ENCODE assay signal across 22 cellular contexts in the genomic region with DNA sequence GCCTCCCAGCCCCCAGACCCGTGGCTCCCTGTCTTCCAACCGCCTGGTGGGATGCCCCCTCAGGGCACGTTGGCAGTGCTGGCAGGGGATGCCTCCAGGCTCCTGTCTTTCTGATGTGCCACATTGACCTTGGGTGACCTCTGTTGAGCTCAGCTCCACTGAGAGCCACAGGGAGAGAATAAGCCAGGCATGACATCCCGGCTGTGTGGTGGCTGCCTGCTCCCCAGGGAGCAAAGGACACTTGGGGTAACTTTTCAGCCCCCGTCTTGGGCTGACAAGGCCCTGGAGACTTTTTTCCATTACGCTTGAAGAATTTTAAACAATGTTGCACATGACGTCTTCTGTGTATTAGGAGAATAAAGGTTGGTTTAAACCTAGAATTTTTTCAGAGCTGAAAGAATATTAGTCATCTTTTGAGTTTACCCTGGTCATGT.
DNase-seq lines count a peak whose midpoint lies in the region; ATAC-seq and TF ChIP-seq lines count a peak whose summit lies in the region.
"Had no signal": no experiment of that assay in that cellular context is flagged by ENCODE, and none has a peak within 500 bp of the region (broad histone marks: within the 10 kb centered on the region; RNA-seq: fewer than 3 reads in every experiment).

No MANE protein-coding gene starts in this region.

- H2AFZ ChIP-seq in neuronal stem cell (ENCODE audit: low read length), result no peak overlapping the region

- intact Hi-C loops in A673 (cut with micrococcal nuclease; ENCODE audit: unreplicated experiment) (no loop called here), esophagus muscularis mucosa (cut with DNase I) (no loop called here)

- no peak overlapping the region for H3K4me2 ChIP-seq in neuronal stem cell (ENCODE audit: insufficient read depth, low read length, poor library complexity, severe bottlenecking)

- H3K27me3 ChIP-seq in A673 (replicated peaks; ENCODE audit: insufficient read depth, low read depth, low read length, poor library complexity) (no peaks in the 10 kb centered on the region), esophagus muscularis mucosa (no peaks in the 10 kb centered on the region), neuronal stem cell (ENCODE audit: control insufficient read depth in 3 of 3, insufficient read depth in 3 of 3, low read depth in 1 of 3, low read length in 3 of 3) (no peaks in the 10 kb centered on the region)
- H3K27me3 ChIP-seq: BE2C, SJSA1 had no signal

- H3K9me3 ChIP-seq in A673 (ENCODE audit: low read depth, low read length, poor library complexity, severe bottlenecking) (no peaks in the 10 kb centered on the region), HEK293 (ENCODE audit: control insufficient read depth, insufficient read depth, low read depth, low read length) (no peaks in the 10 kb centered on the region), esophagus muscularis mucosa (no peaks in the 10 kb centered on the region), neuronal stem cell (replicated peaks in 1 of 2; ENCODE audit: control insufficient read depth in 2 of 2, insufficient read depth in 1 of 2, low read depth in 1 of 2, low read length in 2 of 2) (no peaks in the 10 kb centered on the region)
- H3K9me3 ChIP-seq: BE2C, SJSA1 had no signal

- no peak overlapping the region for H3K9ac ChIP-seq in neuronal stem cell (ENCODE audit: low read depth, low read length, poor library complexity)

- H3K79me1 ChIP-seq in neuronal stem cell (ENCODE audit: low read depth, low read length), result no peaks in the 10 kb centered on the region

- no peak for TF ChIP-seq POLR2A in esophagus muscularis mucosa (IDR thresholded peaks at IDR 0.05; ENCODE audit: low read depth)

- TF ChIP-seq EP300 in esophagus muscularis mucosa (IDR thresholded peaks at IDR 0.05), result no peak

- no TSS peak for BruUV-seq in A673 (replicated peaks; lab: Mats Ljungman, UMichigan)

- no peak overlapping the region for H3K4me3 ChIP-seq in A673 (ENCODE audit: low read depth, low read length, poor library complexity, severe bottlenecking)
- H3K4me3 ChIP-seq in HEK293 (ENCODE audit: low read depth, low read length), result no peak overlapping the region
- H3K4me3 ChIP-seq in esophagus muscularis mucosa, result no peak overlapping the region
- H3K4me3 ChIP-seq in neuronal stem cell (ENCODE audit: low read length in 2 of 2), result no peak overlapping the region
- H3K4me3 ChIP-seq: SJSA1 had no signal

- POLR2A ChIA-PET in A673 (lab: Charles Lee; ENCODE audit: low non-redundant PET), result no interaction called here
- POLR2A ChIA-PET in HEK293 (lab: Yijun Ruan, JAX), result no interaction called here

- H2BK12ac ChIP-seq in neuronal stem cell (ENCODE audit: low read length), result no peak overlapping the region

- DNase-seq in A673 (ENCODE audit: low spot score) (no peak), esophagus muscularis mucosa (ENCODE audit: extremely low spot score) (peak; percentile 78), neuronal stem cell (ENCODE audit: low spot score) (no peak)
- DNase-seq in central memory CD4-positive, alpha-beta T cell, result no peak
- DNase-seq in activated CD4-positive, alpha-beta T cell treated with anti-CD3 and anti-CD28 coated beads for 1 hour, result no peak
- DNase-seq: ACHN; BE2C; CD4-positive, CD25-positive, alpha-beta regulatory T cell; DMS53; GDM1; KBM-7; MM.1S; NCI-H2029; NCI-H446; NCI-H524 treated with DMSO at 0.1 percent for 48 hours; NCI-H774; Right ventricle myocardium superior had no signal

- CTCF ChIA-PET in A673 (lab: Charles Lee), result no interaction called here
- CTCF ChIA-PET in HEK293 (lab: Yijun Ruan, JAX), result no interaction called here

- peak overlapping the region; percentile 47 for H2AK5ac ChIP-seq in neuronal stem cell (ENCODE audit: low read depth, low read length)

- no peak overlapping the region for H4K91ac ChIP-seq in neuronal stem cell (ENCODE audit: low read depth, low read length, poor library complexity)

- no peak overlapping the region for H4K8ac ChIP-seq in neuronal stem cell (ENCODE audit: low read depth, low read length)

- WGBS in esophagus muscularis mucosa, result 83% methylated on average over 7 of the region's 7 CpGs
- no CpG with 5 or more reads among the region's 7 CpGs for WGBS in neuronal stem cell (ENCODE audit: extremely low coverage in 2 of 2, insufficient read length in 2 of 2, insufficient replicate concordance in 1 of 2), 2 donors

- no peak overlapping the region for H2BK15ac ChIP-seq in neuronal stem cell (ENCODE audit: low read length)

- no peak overlapping the region for H3K4ac ChIP-seq in neuronal stem cell (ENCODE audit: low read length)

- H2BK5ac ChIP-seq in neuronal stem cell (ENCODE audit: low read length), result no peak overlapping the region

- TF ChIP-seq CTCF in A673 (conservative IDR thresholded peaks at IDR 0.05; ENCODE audit: low read depth, low read length) (no peak), HEK293 (tag by site-specific recombination; IDR thresholded peaks at IDR 0.05) (no peak), esophagus muscularis mucosa (IDR thresholded peaks at IDR 0.05) (no peak)

- no peak overlapping the region for H3K23ac ChIP-seq in neuronal stem cell (ENCODE audit: low read depth, low read length, poor library complexity)

- ATAC-seq in HG02852 (IDR thresholded peaks at IDR 0.05; ENCODE audit: unreplicated experiment) (no peak), esophagus mucosa (no peak)

- H3K36me3 ChIP-seq in A673 (ENCODE audit: insufficient read depth, low read length, poor library complexity, severe bottlenecking) (no peaks in the 10 kb centered on the region), HEK293 (ENCODE audit: control insufficient read depth in 2 of 2, insufficient read depth in 1 of 2, low read length in 2 of 2) (no peaks in the 10 kb centered on the region), esophagus muscularis mucosa (no peaks in the 10 kb centered on the region), neuronal stem cell (replicated peaks in 1 of 2; ENCODE audit: control insufficient read depth in 2 of 2, insufficient read depth in 2 of 2, low read length in 2 of 2) (no peaks in the 10 kb centered on the region)
- H3K36me3 ChIP-seq: BE2C, SJSA1 had no signal

- H3K4me1 ChIP-seq in A673 (ENCODE audit: insufficient read depth, low read length, poor library complexity, severe bottlenecking), result peaks cover 48% of the 10 kb centered on the region
- peaks cover 13% of the 10 kb centered on the region for H3K4me1 ChIP-seq in HEK293 (ENCODE audit: control insufficient read depth, insufficient read depth, low read length)
- H3K4me1 ChIP-seq in esophagus muscularis mucosa, result peaks cover 0 to 12% (median 4%) of the 10 kb centered on the region in 4 donors
- no peaks in the 10 kb centered on the region for H3K4me1 ChIP-seq in neuronal stem cell (ENCODE audit: control insufficient read depth in 2 of 2, insufficient read depth in 1 of 2, low read depth in 1 of 2, low read length in 2 of 2)
- H3K4me1 ChIP-seq: SJSA1 had no signal

- H3K27ac ChIP-seq in A673 (ENCODE audit: low read depth, low read length, poor library complexity, severe bottlenecking) (peak overlapping the region; percentile 85), HEK293 (ENCODE audit: extremely low read depth, low read depth, low read length) (0 out of 2 replicates have a peak overlapping the region, but pooled peaks have one; percentile 18), esophagus muscularis mucosa (replicated peaks in 1 of 4) (no peak overlapping the region), neuronal stem cell (replicated peaks; ENCODE audit: low read length) (no peak overlapping the region)
- H3K27ac ChIP-seq: 22Rv1, SJSA1 had no signal

- H3K14ac ChIP-seq in neuronal stem cell (ENCODE audit: low read length), result no peak overlapping the region

- H2BK120ac ChIP-seq in neuronal stem cell (ENCODE audit: low read depth, low read length), result no peak overlapping the region

- H3K18ac ChIP-seq in neuronal stem cell (ENCODE audit: low read length), result peak overlapping the region; percentile 22

TF ChIP-seq in HEK293, 187 proteins besides CTCF, POLR2A, EP300 and RAD21:
- TF ChIP-seq ZIC2 (tag by site-specific recombination; IDR thresholded peaks at IDR 0.05) (peak; percentile 93), ZFP37 (tag by site-specific recombination; IDR thresholded peaks at IDR 0.05) (no peak)
TF ChIP-seq in HEK293: peak in this region for 1.

Comparison
In these comparisons a context has a peak if more than half of its experiments do, and no peak if none do; other contexts are left out.
1. H3K27ac ChIP-seq: peak in A673 (single experiment) and HEK293 (single experiment); none in esophagus muscularis mucosa (0 of 4) and neuronal stem cell (single experiment).